Comparison of ENCODE assay signal across 9 cellular contexts in genomic region chr2:231010201-231010730, GRCh38. TPM values are rescaled to one million over a fixed set of nuclear protein-coding genes. Genes with fewer than 3 reads are reported as not detected.
"Had no signal": no experiment of that assay in that cellular context is flagged by ENCODE, and none has a peak within 500 bp of the region (broad histone marks: within the 10 kb centered on the region; RNA-seq: fewer than 3 reads in every experiment).

No MANE protein-coding gene starts in this region.

- DNase-seq: H9, HCEC 1CT, Karpas-422, KBM-7 had no signal

- H3K27ac Mint-ChIP-seq: GM23338, H9, IgD-negative memory B cell had no signal

- H3K36me3 Mint-ChIP-seq: IgD-negative memory B cell had no signal

- H3K4me3 Mint-ChIP-seq: GM23338, H9, IgD-negative memory B cell had no signal

- H3K4me3 ChIP-seq: GM23338 had no signal

- H3K4me1 Mint-ChIP-seq: IgD-negative memory B cell had no signal

RNA-seq across cellular contexts. Expression of gene SPATA3, which starts 14.3 kb away (rescaled TPM):
- total RNA-seq: GM23338, H1, H9, HepG2, HT1080 had no signal
